In genomic region chr12:57090456-57090855, GRCh38 we compare ENCODE assay signal across 1 cellular context.
TF ChIP-seq lines count a peak whose summit lies in the region.

No MANE protein-coding gene starts in this region.

TF ChIP-seq in HepG2, 621 proteins besides CTCF, POLR2A, EP300 and RAD21:
- TF ChIP-seq ZSCAN30 (CRISPR knock-in tag; IDR thresholded peaks at IDR 0.05) (no peak), MLLT10 (CRISPR knock-in tag; IDR thresholded peaks at IDR 0.05) (no peak), CCDC6 (CRISPR knock-in tag; IDR thresholded peaks at IDR 0.05) (no peak), IKZF1 (IDR thresholded peaks at IDR 0.05) (no peak), ETS1 (CRISPR knock-in tag; IDR thresholded peaks at IDR 0.05) (no peak), MYPOP (CRISPR knock-in tag; IDR thresholded peaks at IDR 0.05) (no peak), ZNF451 (CRISPR knock-in tag; IDR thresholded peaks at IDR 0.05) (no peak), NR2F1 (CRISPR knock-in tag; IDR thresholded peaks at IDR 0.05) (no peak), MYNN (CRISPR knock-in tag; IDR thresholded peaks at IDR 0.05; ENCODE audit: low read depth) (no peak), GLI4 (CRISPR knock-in tag; IDR thresholded peaks at IDR 0.05; ENCODE audit: borderline replicate concordance) (no peak), PPARG (CRISPR knock-in tag; conservative IDR thresholded peaks at IDR 0.05) (no peak), ZNF670 (CRISPR knock-in tag; IDR thresholded peaks at IDR 0.05; ENCODE audit: borderline replicate concordance) (no peak), ZBTB40 (IDR thresholded peaks at IDR 0.05) (no peak), ZBTB40 (CRISPR knock-in tag; IDR thresholded peaks at IDR 0.05) (no peak), ZNF274 (CRISPR knock-in tag; IDR thresholded peaks at IDR 0.05) (no peak), ZNF557 (CRISPR knock-in tag; IDR thresholded peaks at IDR 0.05) (no peak), E2F5 (CRISPR knock-in tag; conservative IDR thresholded peaks at IDR 0.05) (no peak), DZIP1 (CRISPR knock-in tag; IDR thresholded peaks at IDR 0.05) (no peak), ATF6 (CRISPR knock-in tag; conservative IDR thresholded peaks at IDR 0.05) (no peak), ZNF251 (CRISPR knock-in tag; IDR thresholded peaks at IDR 0.05) (no peak)
